In genomic region chr16:9225527-9226316, GRCh38 we compare ENCODE assay signal across 8 cellular contexts.
A peak's percentile ranks its signal among the peaks of the same experiment; 100 is the strongest.
DNase-seq lines count a peak whose midpoint lies in the region; ATAC-seq and TF ChIP-seq lines count a peak whose summit lies in the region.
"Had no signal": no experiment of that assay in that cellular context is flagged by ENCODE, and none has a peak within 500 bp of the region (broad histone marks: within the 10 kb centered on the region; RNA-seq: fewer than 3 reads in every experiment).

No MANE protein-coding gene starts in this region.

- POLR2A ChIA-PET in WTC11 (lab: Charles Lee) = no interaction called here

- H3K27ac Mint-ChIP-seq in WTC11 = no peak overlapping the region
- peak overlapping the region; percentile 31 for H3K27ac Mint-ChIP-seq in neural crest cell (ENCODE audit: unreplicated experiment)
- H3K27ac Mint-ChIP-seq in activated T-cell treated with anti-CD3 and anti-CD28 coated beads, Interleukin-2, amount 50 U/mL, for 72 hours = no peak overlapping the region

- no peaks in the 10 kb centered on the region for H3K36me3 ChIP-seq in gastrocnemius medialis

- intact Hi-C loops in gastrocnemius medialis (cut with DNase I; ENCODE audit: low total_unique reads) = no loop called here

- peak; percentile 96 for ATAC-seq in WTC11
- no peak for ATAC-seq in gastrocnemius medialis
- ATAC-seq in activated T-cell treated with anti-CD3 and anti-CD28 coated beads, Interleukin-2, amount 50 U/mL, for 72 hours (replicated peaks in 1 of 2) = no peak

- no peaks in the 10 kb centered on the region for H3K27me3 ChIP-seq in gastrocnemius medialis

- H3K9me3 Mint-ChIP-seq in WTC11 (no peaks in the 10 kb centered on the region), neural crest cell (no peaks in the 10 kb centered on the region)
- peaks cover 0 to 2% of the 10 kb centered on the region in 2 donors for H3K9me3 Mint-ChIP-seq in activated T-cell treated with anti-CD3 and anti-CD28 coated beads, Interleukin-2, amount 50 U/mL, for 72 hours

- no peaks in the 10 kb centered on the region for H3K4me1 Mint-ChIP-seq in WTC11
- H3K4me1 Mint-ChIP-seq in neural crest cell = no peaks in the 10 kb centered on the region
- H3K4me1 Mint-ChIP-seq in activated T-cell treated with anti-CD3 and anti-CD28 coated beads, Interleukin-2, amount 50 U/mL, for 72 hours (ENCODE audit: low read depth) = no peaks in the 10 kb centered on the region

- H3K27me3 Mint-ChIP-seq in WTC11 (ENCODE audit: low read depth) (no peaks in the 10 kb centered on the region; the same call in 1 of the 2 replicates), neural crest cell (ENCODE audit: low read depth) (peaks cover 3% of the 10 kb centered on the region)
- peaks cover 5% of the 10 kb centered on the region for H3K27me3 Mint-ChIP-seq in activated T-cell treated with anti-CD3 and anti-CD28 coated beads, Interleukin-2, amount 50 U/mL, for 72 hours (ENCODE audit: low read depth)

- H3K4me3 ChIP-seq in gastrocnemius medialis = no peak overlapping the region

- no peak overlapping the region for H3K27ac ChIP-seq in gastrocnemius medialis

- in situ Hi-C loops in gastrocnemius medialis (cut with MboI; ENCODE audit: low sequenced_read_pairs in 4 of 4) = no loop called here

- TF ChIP-seq CTCF in WTC11 (IDR thresholded peaks at IDR 0.05) (peak; percentile 60), neural crest cell (conservative IDR thresholded peaks at IDR 0.05) (peak; percentile 50), gastrocnemius medialis (IDR thresholded peaks at IDR 0.05 in 4 of 5, conservative IDR thresholded peaks at IDR 0.05 in 1 of 5) (no peak)

- H3K36me3 Mint-ChIP-seq in WTC11 (no peaks in the 10 kb centered on the region), neural crest cell (ENCODE audit: low read depth) (no peaks in the 10 kb centered on the region)
- H3K36me3 Mint-ChIP-seq in activated T-cell treated with anti-CD3 and anti-CD28 coated beads, Interleukin-2, amount 50 U/mL, for 72 hours (ENCODE audit: insufficient read depth in 2 of 2) = no peaks in the 10 kb centered on the region

- H3K4me1 ChIP-seq in gastrocnemius medialis = no peaks in the 10 kb centered on the region

- peak; percentile 10 for DNase-seq in EH (ENCODE audit: low read depth)
- peak; percentile 13 for DNase-seq in HT1080 (ENCODE audit: low read depth)
- DNase-seq in WTC11 (ENCODE audit: low spot score) = peak; percentile 48
- no peak for DNase-seq in neural crest cell (ENCODE audit: low read depth, low spot score)
- DNase-seq in gastrocnemius medialis = no peak
- no peak for DNase-seq in COR-L47 (lab: John Stamatoyannopoulos, UW)
- DNase-seq in activated T-cell treated with anti-CD3 and anti-CD28 coated beads, Interleukin-2, amount 50 U/mL, for 72 hours = no peak
- DNase-seq: kidney had no signal

- no peak for TF ChIP-seq POLR2A in gastrocnemius medialis (IDR thresholded peaks at IDR 0.05)

- no peaks in the 10 kb centered on the region for H3K9me3 ChIP-seq in gastrocnemius medialis

- CTCF ChIA-PET in WTC11 (lab: Charles Lee) = interaction anchor here (0.5 to 4.1 kb wide), 14 partner anchors 11 to 955 kb away, joined by 3 to 33 read pairs (median 5); no protein-coding TSS in a partner anchor

- no peak overlapping the region for H3K4me3 Mint-ChIP-seq in WTC11
- H3K4me3 Mint-ChIP-seq in neural crest cell = no peak overlapping the region
- H3K4me3 Mint-ChIP-seq in activated T-cell treated with anti-CD3 and anti-CD28 coated beads, Interleukin-2, amount 50 U/mL, for 72 hours = no peak overlapping the region

TF ChIP-seq in WTC11, 78 proteins besides CTCF, POLR2A, EP300 and RAD21:
- no peak for TF ChIP-seq ZNF532 (CRISPR knock-in tag; IDR thresholded peaks at IDR 0.05; ENCODE audit: borderline replicate concordance)
- peak; percentile 98 for TF ChIP-seq ZNF512 (CRISPR knock-in tag; IDR thresholded peaks at IDR 0.05; ENCODE audit: borderline replicate concordance)

Comparison
In these comparisons a context has a peak if more than half of its experiments do, and no peak if none do; other contexts are left out.
1. DNase-seq: peak in EH (single experiment), HT1080 (single experiment) and WTC11 (single experiment); none in neural crest cell (single experiment), gastrocnemius medialis (0 of 2), COR-L47 (single experiment) and activated T-cell treated with anti-CD3 and anti-CD28 coated beads, Interleukin-2, amount 50 U/mL, for 72 hours (0 of 2).
2. CTCF ChIP-seq: peak in WTC11 (single experiment) and neural crest cell (single experiment); none in gastrocnemius medialis (0 of 5).